In genomic region chr4:144288011-144288903, GRCh38 we compare ENCODE assay signal across 12 cellular contexts.
DNase-seq lines count a peak whose midpoint lies in the region; ATAC-seq and TF ChIP-seq lines count a peak whose summit lies in the region.
"Had no signal": no experiment of that assay in that cellular context is flagged by ENCODE, and none has a peak within 500 bp of the region (broad histone marks: within the 10 kb centered on the region; RNA-seq: fewer than 3 reads in every experiment).

No MANE protein-coding gene starts in this region.

- DNase-seq in choroid plexus epithelial cell (ENCODE audit: low read depth), result peak; percentile 31
- DNase-seq in EL, result no peak
- DNase-seq in NCI-H774 (lab: John Stamatoyannopoulos, UW), result no peak
- DNase-seq in NCI-H526 (lab: John Stamatoyannopoulos, UW), result no peak
- DNase-seq in NCI-H2196 treated with DMSO at 0.1 percent for 48 hours (lab: John Stamatoyannopoulos, UW; ENCODE audit: unreplicated experiment), result no peak
- DNase-seq: NCI-H2171 had no signal

- no peak overlapping the region for H3K4me3 ChIP-seq in choroid plexus epithelial cell (ENCODE audit: low read depth, low read length)
- H3K4me3 ChIP-seq: cardiac muscle cell, prostate gland had no signal

- no peak for TF ChIP-seq CTCF in choroid plexus epithelial cell (conservative IDR thresholded peaks at IDR 0.05; ENCODE audit: low read depth, low read length)

- ATAC-seq in GM18868 (IDR thresholded peaks at IDR 0.05; ENCODE audit: unreplicated experiment), result peak; percentile 96
- ATAC-seq in GM21576 (IDR thresholded peaks at IDR 0.05; ENCODE audit: unreplicated experiment), result peak; percentile 84
- ATAC-seq in HG03175 (IDR thresholded peaks at IDR 0.05; ENCODE audit: unreplicated experiment), result peak; percentile 82
- ATAC-seq: left lobe of liver had no signal
